Comparison of ENCODE assay signal across 25 cellular contexts in genomic region chr1:242873661-242874060, GRCh38.
A peak's percentile ranks its signal among the peaks of the same experiment; 100 is the strongest.
DNase-seq lines count a peak whose midpoint lies in the region; ATAC-seq, FAIRE-seq and TF ChIP-seq lines count a peak whose summit lies in the region.
"Had no signal": no experiment of that assay in that cellular context is flagged by ENCODE, and none has a peak within 500 bp of the region (broad histone marks: within the 10 kb centered on the region; RNA-seq: fewer than 3 reads in every experiment).

No MANE protein-coding gene starts in this region.

- TF ChIP-seq CTCF in cardiac muscle cell (IDR thresholded peaks at IDR 0.05; ENCODE audit: low read depth, low read length) (no peak), bronchial epithelial cell (IDR thresholded peaks at IDR 0.05; ENCODE audit: insufficient read depth, low read length, severe bottlenecking) (no peak), psoas muscle (IDR thresholded peaks at IDR 0.05) (no peak), osteoblast (IDR thresholded peaks at IDR 0.05; ENCODE audit: extremely low read depth, low read depth, low read length) (no peak)

- H3K4me2 ChIP-seq in osteoblast (ENCODE audit: insufficient read depth, low read length): no peak overlapping the region
- H3K4me2 ChIP-seq: A549, BLaER1 had no signal

- no peaks in the 10 kb centered on the region for H3K27me3 ChIP-seq in cardiac muscle cell
- H3K27me3 ChIP-seq in bronchial epithelial cell (ENCODE audit: control insufficient read depth, insufficient read depth, low read length): no peaks in the 10 kb centered on the region
- H3K27me3 ChIP-seq in psoas muscle (ENCODE audit: insufficient read depth in 3 of 3, low read length in 2 of 3): no peaks in the 10 kb centered on the region
- H3K27me3 ChIP-seq in osteoblast (ENCODE audit: insufficient read depth, low read length): no peaks in the 10 kb centered on the region
- H3K27me3 ChIP-seq: BE2C, BLaER1 had no signal

- H3K4me3 Mint-ChIP-seq in natural killer cell treated with Interleukin-12 subunit alpha and Interleukin-12 subunit beta and Interleukin-15 and Interleukin-18, amount 100 ng/mL, for 72 hours: no peak overlapping the region
- H3K4me3 Mint-ChIP-seq: CD14-positive monocyte; CD4-positive, alpha-beta memory T cell; CD4-positive, CD25-positive, alpha-beta regulatory T cell; CD8-positive, alpha-beta memory T cell had no signal

- H3K4me1 ChIP-seq in cardiac muscle cell (ENCODE audit: low read depth) (peaks cover 76% of the 10 kb centered on the region), psoas muscle (no peaks in the 10 kb centered on the region), osteoblast (ENCODE audit: insufficient read depth, low read length) (no peaks in the 10 kb centered on the region)
- H3K4me1 ChIP-seq: BLaER1, Caco-2 had no signal

- no peaks in the 10 kb centered on the region for H3K36me3 Mint-ChIP-seq in natural killer cell treated with Interleukin-12 subunit alpha and Interleukin-12 subunit beta and Interleukin-15 and Interleukin-18, amount 100 ng/mL, for 72 hours
- H3K36me3 Mint-ChIP-seq: CD14-positive monocyte; CD4-positive, alpha-beta memory T cell; CD4-positive, CD25-positive, alpha-beta regulatory T cell; CD8-positive, alpha-beta memory T cell had no signal

- no peaks in the 10 kb centered on the region for H3K9me3 Mint-ChIP-seq in natural killer cell treated with Interleukin-12 subunit alpha and Interleukin-12 subunit beta and Interleukin-15 and Interleukin-18, amount 100 ng/mL, for 72 hours
- H3K9me3 Mint-ChIP-seq: CD4-positive, CD25-positive, alpha-beta regulatory T cell had no signal

- H3K9me3 ChIP-seq in cardiac muscle cell (ENCODE audit: low read depth) (no peaks in the 10 kb centered on the region), psoas muscle (no peaks in the 10 kb centered on the region), osteoblast (ENCODE audit: low read depth, low read length) (no peaks in the 10 kb centered on the region)
- H3K9me3 ChIP-seq: A549, BE2C, BLaER1, Caco-2 had no signal

- no peak overlapping the region for H3K4me3 ChIP-seq in cardiac muscle cell
- no peak overlapping the region for H3K4me3 ChIP-seq in bronchial epithelial cell (ENCODE audit: low read depth, low read length)
- H3K4me3 ChIP-seq in psoas muscle: no peak overlapping the region
- H3K4me3 ChIP-seq in osteoblast (ENCODE audit: insufficient read depth, low read length): no peak overlapping the region
- H3K4me3 ChIP-seq: A549, BLaER1 had no signal

- ATAC-seq in Right ventricle myocardium superior (ENCODE audit: poor library complexity) (no peak), HG02938 (IDR thresholded peaks at IDR 0.05; ENCODE audit: unreplicated experiment) (peak; percentile 40), psoas muscle (no peak)
- ATAC-seq in natural killer cell treated with Interleukin-12 subunit alpha and Interleukin-12 subunit beta and Interleukin-15 and Interleukin-18, amount 100 ng/mL, for 72 hours: no peak
- ATAC-seq: A549 had no signal

- no peaks in the 10 kb centered on the region for H3K79me2 ChIP-seq in osteoblast (ENCODE audit: insufficient read depth, low read length)

- no peaks in the 10 kb centered on the region for H4K20me1 ChIP-seq in osteoblast (ENCODE audit: insufficient read depth, low read length)
- H4K20me1 ChIP-seq: BLaER1 had no signal

- 30 to 55% (median 45%) methylated on average over 1 of the region's 1 CpG for WGBS in psoas muscle, 3 donors

- intact Hi-C loops in Right ventricle myocardium superior (cut with DNase I): no loop called here
- intact Hi-C loops in psoas muscle (cut with DNase I): no loop called here

- H3K36me3 ChIP-seq in cardiac muscle cell: no peaks in the 10 kb centered on the region
- no peaks in the 10 kb centered on the region for H3K36me3 ChIP-seq in bronchial epithelial cell (ENCODE audit: control insufficient read depth, insufficient read depth, low read length)
- H3K36me3 ChIP-seq in psoas muscle (ENCODE audit: insufficient read depth in 1 of 2, low read depth in 1 of 2): no peaks in the 10 kb centered on the region
- no peaks in the 10 kb centered on the region for H3K36me3 ChIP-seq in osteoblast (ENCODE audit: insufficient read depth, low read length)
- H3K36me3 ChIP-seq: BE2C, BLaER1 had no signal

- H2AFZ ChIP-seq in osteoblast (ENCODE audit: low read length): no peak overlapping the region

- no peaks in the 10 kb centered on the region for H3K4me1 Mint-ChIP-seq in natural killer cell treated with Interleukin-12 subunit alpha and Interleukin-12 subunit beta and Interleukin-15 and Interleukin-18, amount 100 ng/mL, for 72 hours (ENCODE audit: low read depth in 2 of 2)
- H3K4me1 Mint-ChIP-seq: CD14-positive monocyte; CD4-positive, alpha-beta memory T cell; CD4-positive, CD25-positive, alpha-beta regulatory T cell; CD8-positive, alpha-beta memory T cell had no signal

- H3K27ac ChIP-seq in cardiac muscle cell (peak overlapping the region; percentile 75), psoas muscle (no peak overlapping the region), osteoblast (ENCODE audit: low read depth, low read length) (no peak overlapping the region)
- H3K27ac ChIP-seq: 22Rv1, A549, BLaER1 had no signal

- peaks cover 0 to 7% of the 10 kb centered on the region in 2 donors for H3K27me3 Mint-ChIP-seq in natural killer cell treated with Interleukin-12 subunit alpha and Interleukin-12 subunit beta and Interleukin-15 and Interleukin-18, amount 100 ng/mL, for 72 hours
- H3K27me3 Mint-ChIP-seq: CD4-positive, CD25-positive, alpha-beta regulatory T cell had no signal

- FAIRE-seq in bronchial epithelial cell (lab: Jason Lieb, UNC): peak; percentile 7
- FAIRE-seq: A549, D721Med, G401.6, GM12891 had no signal

- DNase-seq in cardiac muscle cell (ENCODE audit: low read depth in 1 of 2, low spot score in 1 of 2): no peak
- no peak for DNase-seq in Right ventricle myocardium superior
- peak; percentile 96 for DNase-seq in SK-N-DZ (ENCODE audit: low spot score)
- DNase-seq in bronchial epithelial cell (ENCODE audit: low read depth): no peak
- no peak for DNase-seq in psoas muscle
- DNase-seq in natural killer cell treated with Interleukin-12 subunit alpha and Interleukin-12 subunit beta and Interleukin-15 and Interleukin-18, amount 100 ng/mL, for 72 hours (ENCODE audit: low spot score): no peak
- no peak for DNase-seq in osteoblast (ENCODE audit: insufficient read length, low spot score, missing footprints)
- DNase-seq: ACHN; BE2C; C1 segment of cervical spinal cord; Caco-2; Calu3; CD4-positive, alpha-beta memory T cell; CD4-positive, CD25-positive, alpha-beta regulatory T cell; CD8-positive, alpha-beta memory T cell; DMS79 treated with DMSO at 0.1 percent for 48 hours; GF-D8 had no signal

- H3K27ac Mint-ChIP-seq in natural killer cell treated with Interleukin-12 subunit alpha and Interleukin-12 subunit beta and Interleukin-15 and Interleukin-18, amount 100 ng/mL, for 72 hours: no peak overlapping the region
- H3K27ac Mint-ChIP-seq: CD4-positive, alpha-beta memory T cell; CD4-positive, CD25-positive, alpha-beta regulatory T cell; CD8-positive, alpha-beta memory T cell had no signal
